ENCODE assay signal across 8 cellular contexts in genomic region chr1:150575518-150576366, GRCh38. TPM values are rescaled to one million over a fixed set of nuclear protein-coding genes. Genes with fewer than 3 reads are reported as not detected.
DNase-seq lines count a peak whose midpoint lies in the region; ATAC-seq and TF ChIP-seq lines count a peak whose summit lies in the region.

No MANE protein-coding gene starts in this region.

- no peaks in the 10 kb centered on the region for H3K27me3 Mint-ChIP-seq in T-helper 1 cell treated with Interleukin-12 subunit alpha and Interleukin-12 subunit beta and Interleukin-4 antibody, amounts not matched to agents 30 μg/mL and 1 μg/mL, for 36 hours (ENCODE audit: low read depth)
- H3K27me3 Mint-ChIP-seq in activated CD4-positive, alpha-beta memory T cell treated with anti-CD3 and anti-CD28 coated beads, Interleukin-2, amount 10 ng/mL, durations not matched to agents 7 days and 5 days = no peaks in the 10 kb centered on the region

- H3K4me3 ChIP-seq in iPS-18c (ENCODE audit: insufficient read depth, low read depth, low read length) (peak overlapping the region; percentile 11; the same call in 1 of the 2 replicates), suprapubic skin (peak overlapping the region; percentile 98)

- H3K27ac ChIP-seq in suprapubic skin = peak overlapping the region; percentile 100

- no peak for TF ChIP-seq CTCF in suprapubic skin (IDR thresholded peaks at IDR 0.05)

- no peaks in the 10 kb centered on the region for H3K9me3 ChIP-seq in iPS-18c (ENCODE audit: control insufficient read depth, insufficient read depth, low read length)
- H3K9me3 ChIP-seq in suprapubic skin = no peaks in the 10 kb centered on the region

- H3K36me3 Mint-ChIP-seq in T-helper 1 cell treated with Interleukin-12 subunit alpha and Interleukin-12 subunit beta and Interleukin-4 antibody, amounts not matched to agents 30 μg/mL and 1 μg/mL, for 36 hours (ENCODE audit: low read depth) = peaks cover 80% of the 10 kb centered on the region
- H3K36me3 Mint-ChIP-seq in activated CD4-positive, alpha-beta memory T cell treated with anti-CD3 and anti-CD28 coated beads, Interleukin-2, amount 10 ng/mL, durations not matched to agents 7 days and 5 days (ENCODE audit: low read depth) = peaks cover 87% of the 10 kb centered on the region

- POLR2A ChIA-PET in activated CD4-positive, alpha-beta memory T cell treated with anti-CD3 and anti-CD28 coated beads, Interleukin-2, amount 10 ng/mL, durations not matched to agents 7 days and 5 days (lab: Charles Lee) = interaction anchor here (1.2 to 21.2 kb wide), 6 partner anchors 12 to 689 kb away, joined by 3 to 1377 read pairs (median 62); partner anchors contain the start of genes ENSA and RPRD2

- H3K36me3 ChIP-seq in suprapubic skin = peaks cover 57% of the 10 kb centered on the region

- H3K4me3 Mint-ChIP-seq in T-helper 1 cell treated with Interleukin-12 subunit alpha and Interleukin-12 subunit beta and Interleukin-4 antibody, amounts not matched to agents 30 μg/mL and 1 μg/mL, for 36 hours = peak overlapping the region; percentile 100
- peak overlapping the region; percentile 98 for H3K4me3 Mint-ChIP-seq in activated CD4-positive, alpha-beta memory T cell treated with anti-CD3 and anti-CD28 coated beads, Interleukin-2, amount 10 ng/mL, durations not matched to agents 7 days and 5 days

- TF ChIP-seq POLR2A in suprapubic skin (IDR thresholded peaks at IDR 0.05) = peak in 1 of 2 donors; percentile 25

- CTCF ChIA-PET in activated CD4-positive, alpha-beta memory T cell treated with anti-CD3 and anti-CD28 coated beads, Interleukin-2, amount 10 ng/mL, durations not matched to agents 7 days and 5 days (lab: Charles Lee) = interaction anchor here (0.8 to 13.3 kb wide), 4 partner anchors 12 to 52 kb away, joined by 3 to 282 read pairs (median 26); no protein-coding TSS in a partner anchor

- H3K27ac Mint-ChIP-seq in T-helper 1 cell treated with Interleukin-12 subunit alpha and Interleukin-12 subunit beta and Interleukin-4 antibody, amounts not matched to agents 30 μg/mL and 1 μg/mL, for 36 hours = peak overlapping the region; percentile 96
- peak overlapping the region; percentile 99 for H3K27ac Mint-ChIP-seq in activated CD4-positive, alpha-beta memory T cell treated with anti-CD3 and anti-CD28 coated beads, Interleukin-2, amount 10 ng/mL, durations not matched to agents 7 days and 5 days

- no peak for ATAC-seq in GM19455 (IDR thresholded peaks at IDR 0.05; ENCODE audit: unreplicated experiment)

- H3K27me3 ChIP-seq in suprapubic skin = no peaks in the 10 kb centered on the region

- H3K9me3 Mint-ChIP-seq in T-helper 1 cell treated with Interleukin-12 subunit alpha and Interleukin-12 subunit beta and Interleukin-4 antibody, amounts not matched to agents 30 μg/mL and 1 μg/mL, for 36 hours = no peaks in the 10 kb centered on the region
- no peaks in the 10 kb centered on the region for H3K9me3 Mint-ChIP-seq in activated CD4-positive, alpha-beta memory T cell treated with anti-CD3 and anti-CD28 coated beads, Interleukin-2, amount 10 ng/mL, durations not matched to agents 7 days and 5 days

- WGBS in suprapubic skin = 9% methylated on average over 1 of the region's 1 CpG

- H3K4me1 Mint-ChIP-seq in T-helper 1 cell treated with Interleukin-12 subunit alpha and Interleukin-12 subunit beta and Interleukin-4 antibody, amounts not matched to agents 30 μg/mL and 1 μg/mL, for 36 hours (ENCODE audit: low read depth) = peaks cover 38% of the 10 kb centered on the region
- H3K4me1 Mint-ChIP-seq in activated CD4-positive, alpha-beta memory T cell treated with anti-CD3 and anti-CD28 coated beads, Interleukin-2, amount 10 ng/mL, durations not matched to agents 7 days and 5 days = peaks cover 50% of the 10 kb centered on the region

- no peak for DNase-seq in T-helper 1 cell
- no peak for DNase-seq in activated CD4-positive, alpha-beta memory T cell treated with anti-CD3 and anti-CD28 coated beads, Interleukin-2, amount 10 ng/mL, durations not matched to agents 7 days and 5 days
- no peak for DNase-seq in suprapubic skin (ENCODE audit: low spot score in 2 of 2)
- DNase-seq in SKM-1 (lab: John Stamatoyannopoulos, UW; ENCODE audit: unreplicated experiment) = no peak
- no peak for DNase-seq in pons (ENCODE audit: low spot score)

- no peak for TF ChIP-seq EP300 in suprapubic skin (IDR thresholded peaks at IDR 0.05)

- peaks cover 62% of the 10 kb centered on the region for H3K4me1 ChIP-seq in suprapubic skin

RNA-seq across cellular contexts. Expression of gene MCL1, which starts 3.7 kb away (rescaled TPM):
- 100 to 1,000 TPM; 470 to 472 TPM for total RNA-seq in activated CD4-positive, alpha-beta memory T cell treated with anti-CD3 and anti-CD28 coated beads, Interleukin-2, amount 10 ng/mL, durations not matched to agents 7 days and 5 days
- 100 to 1,000 TPM; 211 to 307 (median 270) TPM for total RNA-seq in suprapubic skin

RNA-seq across cellular contexts. Expression of gene ADAMTSL4, which starts 26.5 kb away (rescaled TPM):
- total RNA-seq in activated CD4-positive, alpha-beta memory T cell treated with anti-CD3 and anti-CD28 coated beads, Interleukin-2, amount 10 ng/mL, durations not matched to agents 7 days and 5 days = 1 to 10 TPM; 1.4 to 1.6 TPM
- total RNA-seq in suprapubic skin = 10 to 100 TPM in 3 of 4 donors, 1 to 10 TPM in 1; 7.2 to 22.7 (median 18.0) TPM

RNA-seq across cellular contexts. Expression of gene ENSA, which starts 53.7 kb away (rescaled TPM):
- 100 to 1,000 TPM; 221 to 223 TPM for total RNA-seq in activated CD4-positive, alpha-beta memory T cell treated with anti-CD3 and anti-CD28 coated beads, Interleukin-2, amount 10 ng/mL, durations not matched to agents 7 days and 5 days
- total RNA-seq in suprapubic skin = 100 to 1,000 TPM; 266 to 384 (median 291) TPM
